10 cellular contexts compared by ENCODE assay signal in genomic region chr15:76181705-76182107, GRCh38.
DNase-seq lines count a peak whose midpoint lies in the region; ATAC-seq and TF ChIP-seq lines count a peak whose summit lies in the region.
"Had no signal": no experiment of that assay in that cellular context is flagged by ENCODE, and none has a peak within 500 bp of the region (broad histone marks: within the 10 kb centered on the region; RNA-seq: fewer than 3 reads in every experiment).

No MANE protein-coding gene starts in this region.

- CTCF ChIA-PET in activated naive CD4-positive, alpha-beta T cell treated with anti-CD3 and anti-CD28 coated beads, Interleukin-2, amount 10 ng/mL, durations not matched to agents 7 days and 5 days (lab: Charles Lee), result interaction anchor here (1.0 kb wide), 1 partner anchor 11 kb away, joined by 4 read pairs; no protein-coding TSS in a partner anchor

- H3K27ac Mint-ChIP-seq in activated naive CD4-positive, alpha-beta T cell treated with anti-CD3 and anti-CD28 coated beads, Interleukin-2, amount 10 ng/mL, durations not matched to agents 7 days and 5 days, result peak overlapping the region; percentile 11
- no peak overlapping the region for H3K27ac Mint-ChIP-seq in endodermal cell

- peak; percentile 65 for ATAC-seq in HG03060 (IDR thresholded peaks at IDR 0.05; ENCODE audit: low read depth, unreplicated experiment)

- H3K9me3 ChIP-seq in esophagus squamous epithelium (no peaks in the 10 kb centered on the region), endodermal cell (ENCODE audit: control insufficient read depth, low read length) (no peaks in the 10 kb centered on the region)
- H3K9me3 ChIP-seq: MG63, ovary had no signal

- H3K4me3 Mint-ChIP-seq in activated naive CD4-positive, alpha-beta T cell treated with anti-CD3 and anti-CD28 coated beads, Interleukin-2, amount 10 ng/mL, durations not matched to agents 7 days and 5 days, result no peak overlapping the region
- no peak overlapping the region for H3K4me3 Mint-ChIP-seq in endodermal cell

- 39 to 85% methylated on average over 8 to 9 of the region's 9 CpGs for WGBS in esophagus squamous epithelium, 2 donors
- 92 to 95% methylated on average over 7 to 9 of the region's 9 CpGs for WGBS in endodermal cell (ENCODE audit: insufficient coverage in 1 of 2, insufficient read length in 1 of 2), 2 experiments

- no peaks in the 10 kb centered on the region for H3K36me3 ChIP-seq in esophagus squamous epithelium
- H3K36me3 ChIP-seq in endodermal cell (ENCODE audit: control insufficient read depth, insufficient read depth, low read length), result no peaks in the 10 kb centered on the region
- H3K36me3 ChIP-seq: MG63, ovary had no signal

- H3K9me3 Mint-ChIP-seq in activated naive CD4-positive, alpha-beta T cell treated with anti-CD3 and anti-CD28 coated beads, Interleukin-2, amount 10 ng/mL, durations not matched to agents 7 days and 5 days, result no peaks in the 10 kb centered on the region
- H3K9me3 Mint-ChIP-seq in endodermal cell, result no peaks in the 10 kb centered on the region

- no peak overlapping the region for H3K4me3 ChIP-seq in esophagus squamous epithelium
- no peak overlapping the region for H3K4me3 ChIP-seq in endodermal cell (ENCODE audit: low read length)
- H3K4me3 ChIP-seq: MG63, ovary had no signal

- H3K9ac ChIP-seq in endodermal cell (ENCODE audit: extremely low read depth, low read length, poor library complexity, severe bottlenecking), result no peak overlapping the region

- no peaks in the 10 kb centered on the region for H3K36me3 Mint-ChIP-seq in activated naive CD4-positive, alpha-beta T cell treated with anti-CD3 and anti-CD28 coated beads, Interleukin-2, amount 10 ng/mL, durations not matched to agents 7 days and 5 days
- no peaks in the 10 kb centered on the region for H3K36me3 Mint-ChIP-seq in endodermal cell (ENCODE audit: low read depth)

- H3K4me1 ChIP-seq in esophagus squamous epithelium, result peaks cover 7 to 17% (median 13%) of the 10 kb centered on the region in 3 donors
- H3K4me1 ChIP-seq in endodermal cell (ENCODE audit: control insufficient read depth, insufficient read depth, low read length), result peaks cover 4% of the 10 kb centered on the region

- H3K27ac ChIP-seq in esophagus squamous epithelium, result no peak overlapping the region
- H3K27ac ChIP-seq in endodermal cell (ENCODE audit: low read depth, low read length), result no peak overlapping the region
- H3K27ac ChIP-seq: ovary had no signal

- peaks cover 14% of the 10 kb centered on the region for H3K4me1 Mint-ChIP-seq in activated naive CD4-positive, alpha-beta T cell treated with anti-CD3 and anti-CD28 coated beads, Interleukin-2, amount 10 ng/mL, durations not matched to agents 7 days and 5 days
- H3K4me1 Mint-ChIP-seq in endodermal cell, result peaks cover 12% of the 10 kb centered on the region

- no peak for TF ChIP-seq POLR2A in esophagus squamous epithelium (IDR thresholded peaks at IDR 0.05)

- intact Hi-C loops in esophagus squamous epithelium (cut with DNase I), result no loop called here

- TF ChIP-seq CTCF in esophagus squamous epithelium (IDR thresholded peaks at IDR 0.05) (no peak), endodermal cell (conservative IDR thresholded peaks at IDR 0.05) (no peak)

- peaks cover 0 to 36% (median 0%) of the 10 kb centered on the region in 4 donors for H3K27me3 ChIP-seq in esophagus squamous epithelium
- H3K27me3 ChIP-seq in endodermal cell (ENCODE audit: control insufficient read depth, insufficient read depth, low read length, poor library complexity, severe bottlenecking), result no peaks in the 10 kb centered on the region
- H3K27me3 ChIP-seq: MG63, ovary had no signal

- H3K27me3 Mint-ChIP-seq in activated naive CD4-positive, alpha-beta T cell treated with anti-CD3 and anti-CD28 coated beads, Interleukin-2, amount 10 ng/mL, durations not matched to agents 7 days and 5 days, result peaks cover 67% of the 10 kb centered on the region
- peaks cover 9% of the 10 kb centered on the region for H3K27me3 Mint-ChIP-seq in endodermal cell (ENCODE audit: insufficient read depth)

- peak; percentile 32 to 50 (median 38) for DNase-seq in stimulated activated CD4-positive, alpha-beta T cell treated with anti-CD3 and anti-CD28 coated beads, Interleukin-12 subunit alpha, Interleukin-12 subunit beta, amount 100 ng/mL, for 48 hours (ENCODE audit: low read depth in 2 of 3, low spot score in 1 of 3)
- no peak for DNase-seq in stimulated activated CD4-positive, alpha-beta T cell treated with anti-CD3 and anti-CD28 coated beads, Interleukin-4, amount 100 ng/mL, for 1 hour
- DNase-seq in activated naive CD4-positive, alpha-beta T cell treated with anti-CD3 and anti-CD28 coated beads, Interleukin-2, amount 10 ng/mL, durations not matched to agents 7 days and 5 days, result peak; percentile 49
- DNase-seq in medulla oblongata (ENCODE audit: extremely low spot score), result no peak
- DNase-seq in esophagus squamous epithelium (lab: John Stamatoyannopoulos, UW), result no peak
- no peak for DNase-seq in OCI-M2 (lab: John Stamatoyannopoulos, UW; ENCODE audit: unreplicated experiment)
- no peak for DNase-seq in endodermal cell
- DNase-seq: MG63, ovary had no signal

Comparison
In these comparisons a context has a peak if more than half of its experiments do, and no peak if none do; other contexts are left out.
1. DNase-seq: peak in stimulated activated CD4-positive, alpha-beta T cell treated with anti-CD3 and anti-CD28 coated beads, Interleukin-12 subunit alpha, Interleukin-12 subunit beta, amount 100 ng/mL, for 48 hours (3 of 3) and activated naive CD4-positive, alpha-beta T cell treated with anti-CD3 and anti-CD28 coated beads, Interleukin-2, amount 10 ng/mL, durations not matched to agents 7 days and 5 days (single experiment); none in stimulated activated CD4-positive, alpha-beta T cell treated with anti-CD3 and anti-CD28 coated beads, Interleukin-4, amount 100 ng/mL, for 1 hour (single experiment), medulla oblongata (single experiment), esophagus squamous epithelium (single experiment), OCI-M2 (single experiment) and endodermal cell (single experiment).